In genomic region chr3:46629571-46630517, GRCh38 we compare ENCODE assay signal across 8 cellular contexts. TPM values are rescaled to one million over a fixed set of nuclear protein-coding genes. Genes with fewer than 3 reads are reported as not detected.
DNase-seq lines count a peak whose midpoint lies in the region; ATAC-seq and TF ChIP-seq lines count a peak whose summit lies in the region.

No MANE protein-coding gene starts in this region.

- CTCF ChIA-PET in BJ (lab: Yijun Ruan, JAX) (interaction anchor here (0.7 to 9.2 kb wide), 28 partner anchors 11 to 279 kb away, joined by 3 to 146 read pairs (median 4); partner anchors contain the start of genes ALS2CL and FAM240A), SK-N-SH (lab: Yijun Ruan, JAX) (interaction anchor here (2.2 kb wide), 1 partner anchor 141 kb away, joined by 15 read pairs; no protein-coding TSS in a partner anchor)

- peak; percentile 26; the same call in 1 of the 2 replicates for TF ChIP-seq RAD21 in SK-N-SH (IDR thresholded peaks at IDR 0.05; ENCODE audit: low read length)

- no peaks in the 10 kb centered on the region for H3K9me2 ChIP-seq in SK-N-SH

- no peaks in the 10 kb centered on the region for H3K27me3 Mint-ChIP-seq in activated naive CD8-positive, alpha-beta T cell

- no peak overlapping the region for H2AFZ ChIP-seq in SK-N-SH (ENCODE audit: low read depth)

- H3K9me3 ChIP-seq in SK-N-SH (no peaks in the 10 kb centered on the region), ovary (no peaks in the 10 kb centered on the region), testis (no peaks in the 10 kb centered on the region)

- H3K36me3 ChIP-seq in BJ (ENCODE audit: control insufficient read depth, insufficient read depth, low read length), result no peaks in the 10 kb centered on the region
- no peaks in the 10 kb centered on the region for H3K36me3 ChIP-seq in SK-N-SH (replicated peaks in 1 of 2; ENCODE audit: control insufficient read depth in 1 of 2, insufficient read depth in 2 of 2, low read length in 1 of 2)
- no peaks in the 10 kb centered on the region for H3K36me3 ChIP-seq in ovary
- no peaks in the 10 kb centered on the region for H3K36me3 ChIP-seq in testis (ENCODE audit: low read depth, missing control alignments)

- DNase-seq in BJ (ENCODE audit: low read depth) (peak; percentile 13), KBM-7 (peak; percentile 88), SK-N-SH (peak; percentile 50), head of caudate nucleus (peak; percentile 52 to 90 (median 80)), ovary (peak; percentile 81 to 90 (median 85)), testis (peak; percentile 78)

- intact Hi-C loops in head of caudate nucleus (cut with DNase I) (loop anchor here (5.0 kb wide), 1 partner anchor 143 kb away; no protein-coding TSS in a partner anchor), ovary (cut with DNase I) (loop anchor here (2.0 to 10.0 kb wide), 3 partner anchors 141 to 145 kb away; no protein-coding TSS in a partner anchor), testis (cut with DNase I; ENCODE audit: low total_unique reads) (no loop called here)

- in situ Hi-C loops in KBM-7 (cut with MboI; ENCODE audit: low pct_unique_long_range_greater_than_20kb, low sequenced_read_pairs), result no loop called here

- H3K4me3 Mint-ChIP-seq in activated naive CD8-positive, alpha-beta T cell, result peak overlapping the region; percentile 74

- peaks cover 21% of the 10 kb centered on the region for H3K4me1 Mint-ChIP-seq in activated naive CD8-positive, alpha-beta T cell (ENCODE audit: low read depth)

- TF ChIP-seq POLR2A in ovary (IDR thresholded peaks at IDR 0.05) (no peak), testis (IDR thresholded peaks at IDR 0.05) (no peak)

- TF ChIP-seq EP300 in SK-N-SH (IDR thresholded peaks at IDR 0.05; ENCODE audit: borderline replicate concordance in 1 of 2, low read depth in 1 of 2, low read length in 1 of 2), result no peak
- no peak for TF ChIP-seq EP300 in ovary (IDR thresholded peaks at IDR 0.05)

- no peaks in the 10 kb centered on the region for H3K4me1 ChIP-seq in SK-N-SH (ENCODE audit: control insufficient read depth in 1 of 2, insufficient read depth in 2 of 2, low read depth in 1 of 2, low read length in 1 of 2)
- H3K4me1 ChIP-seq in ovary (ENCODE audit: insufficient read depth), result peaks cover 4% of the 10 kb centered on the region
- no peaks in the 10 kb centered on the region for H3K4me1 ChIP-seq in testis

- ATAC-seq in GM19467 (IDR thresholded peaks at IDR 0.05; ENCODE audit: unreplicated experiment), result peak; percentile 78

- H3K79me2 ChIP-seq in SK-N-SH (ENCODE audit: insufficient read depth), result no peaks in the 10 kb centered on the region

- no peak overlapping the region for H3K4me2 ChIP-seq in SK-N-SH

- H3K27me3 ChIP-seq in BJ (ENCODE audit: control insufficient read depth, insufficient read depth, low read length) (peaks cover 3% of the 10 kb centered on the region; the same call in 1 of the 2 replicates), SK-N-SH (ENCODE audit: insufficient read depth) (no peaks in the 10 kb centered on the region; the same call in 1 of the 2 replicates), ovary (no peaks in the 10 kb centered on the region), testis (no peaks in the 10 kb centered on the region)

- peak; percentile 98 for TF ChIP-seq CTCF in BJ (IDR thresholded peaks at IDR 0.05; ENCODE audit: insufficient read depth, low read depth, low read length)
- TF ChIP-seq CTCF in SK-N-SH (IDR thresholded peaks at IDR 0.05), result peak; percentile 60
- peak; percentile 96 to 98 (median 98) for TF ChIP-seq CTCF in ovary (IDR thresholded peaks at IDR 0.05)
- TF ChIP-seq CTCF in testis (IDR thresholded peaks at IDR 0.05), result peak; percentile 80 to 93 (median 89)

- WGBS in SK-N-SH (ENCODE audit: low lambda C conversion rate), result 61% methylated on average over 33 of the region's 35 CpGs
- 6 to 7% (median 7%) methylated on average over 35 of the region's 35 CpGs for WGBS in ovary, 3 donors
- WGBS in testis, 2 donors, result 12 to 13% methylated on average over 18 to 35 of the region's 35 CpGs

- H4K20me1 ChIP-seq in SK-N-SH (ENCODE audit: insufficient read depth), result no peaks in the 10 kb centered on the region

- H3K4me3 ChIP-seq in BJ (ENCODE audit: low read depth, low read length) (0 out of 2 replicates have a peak overlapping the region, but pooled peaks have one; percentile 2), SK-N-SH (ENCODE audit: low read depth in 2 of 2, low read length in 1 of 2) (no peak overlapping the region), ovary (peak overlapping the region; percentile 17), testis (peak overlapping the region; percentile 13 to 41)

- POLR2A ChIA-PET in BJ (lab: Charles Lee) (interaction anchor here (0.7 kb wide), 1 partner anchor 260 kb away, joined by 13 read pairs; no protein-coding TSS in a partner anchor), SK-N-SH (lab: Yijun Ruan, JAX) (no interaction called here)

- H3K27ac ChIP-seq in SK-N-SH (ENCODE audit: low read depth in 2 of 2, low read length in 1 of 2) (no peak overlapping the region), ovary (peak overlapping the region; percentile 63 to 84), testis (peak overlapping the region in 1 of 2 donors; percentile 34)

- no peak overlapping the region for H3K27ac Mint-ChIP-seq in activated naive CD8-positive, alpha-beta T cell

- no peak overlapping the region for H3K9ac ChIP-seq in SK-N-SH

- H3K36me3 Mint-ChIP-seq in activated naive CD8-positive, alpha-beta T cell, result no peaks in the 10 kb centered on the region

- H3K9me3 Mint-ChIP-seq in activated naive CD8-positive, alpha-beta T cell (ENCODE audit: low read depth), result no peaks in the 10 kb centered on the region

- no peaks in the 10 kb centered on the region for H3F3A ChIP-seq in SK-N-SH (replicated peaks; ENCODE audit: insufficient read depth)

TF ChIP-seq in SK-N-SH, 30 proteins besides CTCF, POLR2A, EP300 and RAD21:
- TF ChIP-seq SMC3 (IDR thresholded peaks at IDR 0.05; ENCODE audit: low read depth, low read length), result peak; percentile 44
- no peak for TF ChIP-seq NRF1 (IDR thresholded peaks at IDR 0.05; ENCODE audit: low read depth, low read length)
- no peak for TF ChIP-seq IRF3 (IDR thresholded peaks at IDR 0.05; ENCODE audit: low read depth, low read length)

RNA-seq across cellular contexts. Expression of gene FAM240A, which starts 17.5 kb away (rescaled TPM):
- polyA plus RNA-seq in BJ (2011; rRNA removed), result not detected in 2 replicates
- not detected in 2 replicates for polyA minus RNA-seq in BJ (2011; rRNA and poly(A)+ RNA removed)
- polyA plus RNA-seq in SK-N-SH (2012; rRNA removed), result not detected in 2 replicates
- not detected in 2 replicates for polyA plus RNA-seq in SK-N-SH (2012; cell fraction: cytosol; rRNA removed)
- not detected in 2 replicates for polyA plus RNA-seq in SK-N-SH (2012; cell fraction: nucleus; rRNA removed)
- total RNA-seq in ovary, result under 1 TPM in 1 of 7 donors, not detected in 6; 0.17 TPM
- polyA plus RNA-seq in ovary, result not detected
- not detected for total RNA-seq in testis
- polyA plus RNA-seq in testis (ENCODE audit: insufficient read depth, low read depth, low replicate concordance), result not detected

Comparison
In these comparisons a context has a peak if more than half of its experiments do, and no peak if none do; other contexts are left out.
1. DNase-seq: peak in every context shown above with its lines; median percentile 88 in KBM-7; 85 in ovary; 80 in head of caudate nucleus; 78 in testis; 50 in SK-N-SH; 13 in BJ.
2. H3K4me3 ChIP-seq: peak in BJ (single experiment), ovary (single experiment) and testis (2 of 2); none in SK-N-SH (0 of 2).
3. H3K27ac ChIP-seq: peak in ovary (2 of 2); none in SK-N-SH (0 of 2).
4. Peak in every context shown above with its lines, with median percentiles within 50 percentile points of each other: CTCF ChIP-seq.